Comparison of ENCODE assay signal across 1 cellular context in the genomic region with DNA sequence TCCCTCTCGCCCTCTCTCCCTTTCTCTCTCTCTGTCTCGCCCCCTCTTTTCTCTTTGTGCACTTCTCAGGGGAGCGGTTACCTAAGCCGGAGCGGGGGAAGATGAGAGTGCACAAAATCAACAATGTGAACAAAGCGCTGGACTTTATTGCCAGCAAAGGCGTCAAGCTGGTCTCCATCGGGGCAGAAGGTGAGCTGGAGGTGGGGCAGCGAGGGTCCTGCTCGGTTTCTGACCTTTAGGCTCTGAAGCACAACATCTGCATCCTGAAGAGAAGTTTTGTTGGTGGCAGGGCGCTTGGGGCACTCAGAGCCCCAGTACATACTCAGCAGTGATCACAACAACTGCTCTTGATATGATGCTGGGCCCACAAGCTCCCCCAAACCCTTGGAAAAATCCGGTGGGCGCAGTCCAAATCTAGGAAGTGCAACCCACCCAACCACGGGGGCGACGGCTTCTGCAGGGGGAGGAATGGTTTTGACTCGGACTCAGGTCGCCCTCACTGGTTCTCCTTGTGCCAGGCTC.
TF ChIP-seq lines count a peak whose summit lies in the region.

No MANE protein-coding gene starts in this region.

TF ChIP-seq in HepG2, 621 proteins besides CTCF, POLR2A, EP300 and RAD21 (continued from another document and continues in another):
- TF ChIP-seq, protein P1, sequence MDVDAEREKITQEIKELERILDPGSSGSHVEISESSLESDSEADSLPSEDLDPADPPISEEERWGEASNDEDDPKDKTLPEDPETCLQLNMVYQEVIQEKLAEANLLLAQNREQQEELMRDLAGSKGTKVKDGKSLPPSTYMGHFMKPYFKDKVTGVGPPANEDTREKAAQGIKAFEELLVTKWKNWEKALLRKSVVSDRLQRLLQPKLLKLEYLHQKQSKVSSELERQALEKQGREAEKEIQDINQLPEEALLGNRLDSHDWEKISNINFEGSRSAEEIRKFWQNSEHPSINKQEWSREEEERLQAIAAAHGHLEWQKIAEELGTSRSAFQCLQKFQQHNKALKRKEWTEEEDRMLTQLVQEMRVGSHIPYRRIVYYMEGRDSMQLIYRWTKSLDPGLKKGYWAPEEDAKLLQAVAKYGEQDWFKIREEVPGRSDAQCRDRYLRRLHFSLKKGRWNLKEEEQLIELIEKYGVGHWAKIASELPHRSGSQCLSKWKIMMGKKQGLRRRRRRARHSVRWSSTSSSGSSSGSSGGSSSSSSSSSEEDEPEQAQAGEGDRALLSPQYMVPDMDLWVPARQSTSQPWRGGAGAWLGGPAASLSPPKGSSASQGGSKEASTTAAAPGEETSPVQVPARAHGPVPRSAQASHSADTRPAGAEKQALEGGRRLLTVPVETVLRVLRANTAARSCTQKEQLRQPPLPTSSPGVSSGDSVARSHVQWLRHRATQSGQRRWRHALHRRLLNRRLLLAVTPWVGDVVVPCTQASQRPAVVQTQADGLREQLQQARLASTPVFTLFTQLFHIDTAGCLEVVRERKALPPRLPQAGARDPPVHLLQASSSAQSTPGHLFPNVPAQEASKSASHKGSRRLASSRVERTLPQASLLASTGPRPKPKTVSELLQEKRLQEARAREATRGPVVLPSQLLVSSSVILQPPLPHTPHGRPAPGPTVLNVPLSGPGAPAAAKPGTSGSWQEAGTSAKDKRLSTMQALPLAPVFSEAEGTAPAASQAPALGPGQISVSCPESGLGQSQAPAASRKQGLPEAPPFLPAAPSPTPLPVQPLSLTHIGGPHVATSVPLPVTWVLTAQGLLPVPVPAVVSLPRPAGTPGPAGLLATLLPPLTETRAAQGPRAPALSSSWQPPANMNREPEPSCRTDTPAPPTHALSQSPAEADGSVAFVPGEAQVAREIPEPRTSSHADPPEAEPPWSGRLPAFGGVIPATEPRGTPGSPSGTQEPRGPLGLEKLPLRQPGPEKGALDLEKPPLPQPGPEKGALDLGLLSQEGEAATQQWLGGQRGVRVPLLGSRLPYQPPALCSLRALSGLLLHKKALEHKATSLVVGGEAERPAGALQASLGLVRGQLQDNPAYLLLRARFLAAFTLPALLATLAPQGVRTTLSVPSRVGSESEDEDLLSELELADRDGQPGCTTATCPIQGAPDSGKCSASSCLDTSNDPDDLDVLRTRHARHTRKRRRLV (CRISPR knock-in tag; IDR thresholded peaks at IDR 0.05), result no peak
- TF ChIP-seq ZMYM4 (CRISPR knock-in tag; IDR thresholded peaks at IDR 0.05) (0 out of 2 replicates have a peak, but pooled peaks have one; percentile 6), BCL6 (CRISPR knock-in tag; IDR thresholded peaks at IDR 0.05) (peak; percentile 50), SAP130 (CRISPR knock-in tag; IDR thresholded peaks at IDR 0.05; ENCODE audit: low read depth) (peak; percentile 14; the same call in 1 of the 2 replicates), TCF7 (IDR thresholded peaks at IDR 0.05; ENCODE audit: low read depth) (peak; percentile 78), FLYWCH1 (CRISPR knock-in tag; IDR thresholded peaks at IDR 0.05) (0 out of 2 replicates have a peak, but pooled peaks have one; percentile 73), FOXJ3 (CRISPR knock-in tag; IDR thresholded peaks at IDR 0.05; ENCODE audit: borderline replicate concordance) (no peak), ZNF776 (CRISPR knock-in tag; IDR thresholded peaks at IDR 0.05) (peak; percentile 55; the same call in 1 of the 2 replicates), ZNF235 (CRISPR knock-in tag; IDR thresholded peaks at IDR 0.05; ENCODE audit: borderline replicate concordance) (0 out of 2 replicates have a peak, but pooled peaks have one; percentile 53), MEF2D (CRISPR knock-in tag; IDR thresholded peaks at IDR 0.05) (0 out of 2 replicates have a peak, but pooled peaks have one; percentile 14), ZFAT (CRISPR knock-in tag; conservative IDR thresholded peaks at IDR 0.05) (no peak), FOSL2 (CRISPR knock-in tag; IDR thresholded peaks at IDR 0.05) (peak; percentile 46), ZFP36L1 (CRISPR knock-in tag; IDR thresholded peaks at IDR 0.05) (no peak), REPIN1 (CRISPR knock-in tag; IDR thresholded peaks at IDR 0.05; ENCODE audit: borderline replicate concordance, low read depth) (0 out of 2 replicates have a peak, but pooled peaks have one; percentile 22), SIX1 (CRISPR knock-in tag; IDR thresholded peaks at IDR 0.05; ENCODE audit: borderline replicate concordance) (peak; percentile 45; the same call in 1 of the 2 replicates), TBX2 (CRISPR knock-in tag; IDR thresholded peaks at IDR 0.05; ENCODE audit: borderline replicate concordance) (peak; percentile 81; the same call in 1 of the 2 replicates), SP4 (CRISPR knock-in tag; IDR thresholded peaks at IDR 0.05) (peak; percentile 15), NR2F1 (CRISPR knock-in tag; IDR thresholded peaks at IDR 0.05) (peak in 1 of 2 experiments; percentile 29; a peak in 1 of 4 replicates), ZNF652 (CRISPR knock-in tag; IDR thresholded peaks at IDR 0.05; ENCODE audit: borderline replicate concordance, low read depth) (peak; percentile 5; the same call in 1 of the 2 replicates), NR2F6 (IDR thresholded peaks at IDR 0.05) (peak; percentile 80; the same call in 1 of the 2 replicates), NR2F6 (CRISPR knock-in tag; IDR thresholded peaks at IDR 0.05) (peak; percentile 78), HIVEP1 (CRISPR knock-in tag; IDR thresholded peaks at IDR 0.05) (no peak; the same call in none of the 2 replicates), ZNF383 (CRISPR knock-in tag; IDR thresholded peaks at IDR 0.05; ENCODE audit: borderline replicate concordance) (peak; percentile 33; the same call in 1 of the 2 replicates), FOXP1 (IDR thresholded peaks at IDR 0.05) (no peak), FOXP1 (CRISPR knock-in tag; IDR thresholded peaks at IDR 0.05) (peak; percentile 24; the same call in 1 of the 2 replicates), ZNF790 (CRISPR knock-in tag; IDR thresholded peaks at IDR 0.05; ENCODE audit: borderline replicate concordance) (peak; percentile 53; the same call in 1 of the 2 replicates), SMAD9 (CRISPR knock-in tag; IDR thresholded peaks at IDR 0.05) (no peak), XRCC5 (optimal IDR thresholded peaks at IDR 0.05; ENCODE audit: low read length) (peak; percentile 14), HNF4A (CRISPR knock-in tag; IDR thresholded peaks at IDR 0.05) (peak; percentile 41; the same call in 1 of the 2 replicates), ZNF44 (CRISPR knock-in tag; IDR thresholded peaks at IDR 0.05) (0 out of 2 replicates have a peak, but pooled peaks have one; percentile 23), ZNF564 (CRISPR knock-in tag; IDR thresholded peaks at IDR 0.05) (peak; percentile 32; the same call in 1 of the 2 replicates), MAZ (IDR thresholded peaks at IDR 0.05; ENCODE audit: borderline replicate concordance, low read depth, low read length) (0 out of 2 replicates have a peak, but pooled peaks have one; percentile 28), MAZ (CRISPR knock-in tag; IDR thresholded peaks at IDR 0.05; ENCODE audit: low read depth) (no peak; the same call in 1 of the 2 replicates)
- TF ChIP-seq, protein P2, sequence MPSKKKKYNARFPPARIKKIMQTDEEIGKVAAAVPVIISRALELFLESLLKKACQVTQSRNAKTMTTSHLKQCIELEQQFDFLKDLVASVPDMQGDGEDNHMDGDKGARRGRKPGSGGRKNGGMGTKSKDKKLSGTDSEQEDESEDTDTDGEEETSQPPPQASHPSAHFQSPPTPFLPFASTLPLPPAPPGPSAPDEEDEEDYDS (CRISPR knock-in tag; IDR thresholded peaks at IDR 0.05), result 0 out of 2 replicates have a peak, but pooled peaks have one; percentile 4
- TF ChIP-seq, protein P3, sequence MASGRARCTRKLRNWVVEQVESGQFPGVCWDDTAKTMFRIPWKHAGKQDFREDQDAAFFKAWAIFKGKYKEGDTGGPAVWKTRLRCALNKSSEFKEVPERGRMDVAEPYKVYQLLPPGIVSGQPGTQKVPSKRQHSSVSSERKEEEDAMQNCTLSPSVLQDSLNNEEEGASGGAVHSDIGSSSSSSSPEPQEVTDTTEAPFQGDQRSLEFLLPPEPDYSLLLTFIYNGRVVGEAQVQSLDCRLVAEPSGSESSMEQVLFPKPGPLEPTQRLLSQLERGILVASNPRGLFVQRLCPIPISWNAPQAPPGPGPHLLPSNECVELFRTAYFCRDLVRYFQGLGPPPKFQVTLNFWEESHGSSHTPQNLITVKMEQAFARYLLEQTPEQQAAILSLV (CRISPR knock-in tag; IDR thresholded peaks at IDR 0.05; ENCODE audit: borderline replicate concordance), result peak; percentile 27; the same call in 1 of the 2 replicates
- TF ChIP-seq, protein P4, sequence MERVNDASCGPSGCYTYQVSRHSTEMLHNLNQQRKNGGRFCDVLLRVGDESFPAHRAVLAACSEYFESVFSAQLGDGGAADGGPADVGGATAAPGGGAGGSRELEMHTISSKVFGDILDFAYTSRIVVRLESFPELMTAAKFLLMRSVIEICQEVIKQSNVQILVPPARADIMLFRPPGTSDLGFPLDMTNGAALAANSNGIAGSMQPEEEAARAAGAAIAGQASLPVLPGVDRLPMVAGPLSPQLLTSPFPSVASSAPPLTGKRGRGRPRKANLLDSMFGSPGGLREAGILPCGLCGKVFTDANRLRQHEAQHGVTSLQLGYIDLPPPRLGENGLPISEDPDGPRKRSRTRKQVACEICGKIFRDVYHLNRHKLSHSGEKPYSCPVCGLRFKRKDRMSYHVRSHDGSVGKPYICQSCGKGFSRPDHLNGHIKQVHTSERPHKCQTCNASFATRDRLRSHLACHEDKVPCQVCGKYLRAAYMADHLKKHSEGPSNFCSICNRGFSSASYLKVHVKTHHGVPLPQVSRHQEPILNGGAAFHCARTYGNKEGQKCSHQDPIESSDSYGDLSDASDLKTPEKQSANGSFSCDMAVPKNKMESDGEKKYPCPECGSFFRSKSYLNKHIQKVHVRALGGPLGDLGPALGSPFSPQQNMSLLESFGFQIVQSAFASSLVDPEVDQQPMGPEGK (CRISPR knock-in tag; IDR thresholded peaks at IDR 0.05), result peak; percentile 67
- TF ChIP-seq, protein P5, sequence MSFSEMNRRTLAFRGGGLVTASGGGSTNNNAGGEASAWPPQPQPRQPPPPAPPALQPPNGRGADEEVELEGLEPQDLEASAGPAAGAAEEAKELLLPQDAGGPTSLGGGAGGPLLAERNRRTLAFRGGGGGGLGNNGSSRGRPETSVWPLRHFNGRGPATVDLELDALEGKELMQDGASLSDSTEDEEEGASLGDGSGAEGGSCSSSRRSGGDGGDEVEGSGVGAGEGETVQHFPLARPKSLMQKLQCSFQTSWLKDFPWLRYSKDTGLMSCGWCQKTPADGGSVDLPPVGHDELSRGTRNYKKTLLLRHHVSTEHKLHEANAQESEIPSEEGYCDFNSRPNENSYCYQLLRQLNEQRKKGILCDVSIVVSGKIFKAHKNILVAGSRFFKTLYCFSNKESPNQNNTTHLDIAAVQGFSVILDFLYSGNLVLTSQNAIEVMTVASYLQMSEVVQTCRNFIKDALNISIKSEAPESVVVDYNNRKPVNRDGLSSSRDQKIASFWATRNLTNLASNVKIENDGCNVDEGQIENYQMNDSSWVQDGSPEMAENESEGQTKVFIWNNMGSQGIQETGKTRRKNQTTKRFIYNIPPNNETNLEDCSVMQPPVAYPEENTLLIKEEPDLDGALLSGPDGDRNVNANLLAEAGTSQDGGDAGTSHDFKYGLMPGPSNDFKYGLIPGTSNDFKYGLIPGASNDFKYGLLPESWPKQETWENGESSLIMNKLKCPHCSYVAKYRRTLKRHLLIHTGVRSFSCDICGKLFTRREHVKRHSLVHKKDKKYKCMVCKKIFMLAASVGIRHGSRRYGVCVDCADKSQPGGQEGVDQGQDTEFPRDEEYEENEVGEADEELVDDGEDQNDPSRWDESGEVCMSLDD (CRISPR knock-in tag; IDR thresholded peaks at IDR 0.05; ENCODE audit: borderline replicate concordance), result peak; percentile 43; the same call in 1 of the 2 replicates
- TF ChIP-seq, protein P6, sequence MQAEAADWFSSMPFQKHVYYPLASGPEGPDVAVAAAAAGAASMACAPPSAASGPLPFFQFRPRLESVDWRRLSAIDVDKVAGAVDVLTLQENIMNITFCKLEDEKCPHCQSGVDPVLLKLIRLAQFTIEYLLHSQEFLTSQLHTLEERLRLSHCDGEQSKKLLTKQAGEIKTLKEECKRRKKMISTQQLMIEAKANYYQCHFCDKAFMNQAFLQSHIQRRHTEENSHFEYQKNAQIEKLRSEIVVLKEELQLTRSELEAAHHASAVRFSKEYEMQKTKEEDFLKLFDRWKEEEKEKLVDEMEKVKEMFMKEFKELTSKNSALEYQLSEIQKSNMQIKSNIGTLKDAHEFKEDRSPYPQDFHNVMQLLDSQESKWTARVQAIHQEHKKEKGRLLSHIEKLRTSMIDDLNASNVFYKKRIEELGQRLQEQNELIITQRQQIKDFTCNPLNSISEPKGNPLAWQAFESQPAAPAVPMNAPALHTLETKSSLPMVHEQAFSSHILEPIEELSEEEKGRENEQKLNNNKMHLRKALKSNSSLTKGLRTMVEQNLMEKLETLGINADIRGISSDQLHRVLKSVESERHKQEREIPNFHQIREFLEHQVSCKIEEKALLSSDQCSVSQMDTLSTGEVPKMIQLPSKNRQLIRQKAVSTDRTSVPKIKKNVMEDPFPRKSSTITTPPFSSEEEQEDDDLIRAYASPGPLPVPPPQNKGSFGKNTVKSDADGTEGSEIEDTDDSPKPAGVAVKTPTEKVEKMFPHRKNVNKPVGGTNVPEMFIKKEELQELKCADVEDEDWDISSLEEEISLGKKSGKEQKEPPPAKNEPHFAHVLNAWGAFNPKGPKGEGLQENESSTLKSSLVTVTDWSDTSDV (CRISPR knock-in tag; IDR thresholded peaks at IDR 0.05), result 0 out of 2 replicates have a peak, but pooled peaks have one; percentile 72
- TF ChIP-seq, protein P7, sequence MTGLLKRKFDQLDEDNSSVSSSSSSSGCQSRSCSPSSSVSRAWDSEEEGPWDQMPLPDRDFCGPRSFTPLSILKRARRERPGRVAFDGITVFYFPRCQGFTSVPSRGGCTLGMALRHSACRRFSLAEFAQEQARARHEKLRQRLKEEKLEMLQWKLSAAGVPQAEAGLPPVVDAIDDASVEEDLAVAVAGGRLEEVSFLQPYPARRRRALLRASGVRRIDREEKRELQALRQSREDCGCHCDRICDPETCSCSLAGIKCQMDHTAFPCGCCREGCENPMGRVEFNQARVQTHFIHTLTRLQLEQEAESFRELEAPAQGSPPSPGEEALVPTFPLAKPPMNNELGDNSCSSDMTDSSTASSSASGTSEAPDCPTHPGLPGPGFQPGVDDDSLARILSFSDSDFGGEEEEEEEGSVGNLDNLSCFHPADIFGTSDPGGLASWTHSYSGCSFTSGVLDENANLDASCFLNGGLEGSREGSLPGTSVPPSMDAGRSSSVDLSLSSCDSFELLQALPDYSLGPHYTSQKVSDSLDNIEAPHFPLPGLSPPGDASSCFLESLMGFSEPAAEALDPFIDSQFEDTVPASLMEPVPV (CRISPR knock-in tag; IDR thresholded peaks at IDR 0.05), result 0 out of 2 replicates have a peak, but pooled peaks have one; percentile 14
- TF ChIP-seq, protein P8, sequence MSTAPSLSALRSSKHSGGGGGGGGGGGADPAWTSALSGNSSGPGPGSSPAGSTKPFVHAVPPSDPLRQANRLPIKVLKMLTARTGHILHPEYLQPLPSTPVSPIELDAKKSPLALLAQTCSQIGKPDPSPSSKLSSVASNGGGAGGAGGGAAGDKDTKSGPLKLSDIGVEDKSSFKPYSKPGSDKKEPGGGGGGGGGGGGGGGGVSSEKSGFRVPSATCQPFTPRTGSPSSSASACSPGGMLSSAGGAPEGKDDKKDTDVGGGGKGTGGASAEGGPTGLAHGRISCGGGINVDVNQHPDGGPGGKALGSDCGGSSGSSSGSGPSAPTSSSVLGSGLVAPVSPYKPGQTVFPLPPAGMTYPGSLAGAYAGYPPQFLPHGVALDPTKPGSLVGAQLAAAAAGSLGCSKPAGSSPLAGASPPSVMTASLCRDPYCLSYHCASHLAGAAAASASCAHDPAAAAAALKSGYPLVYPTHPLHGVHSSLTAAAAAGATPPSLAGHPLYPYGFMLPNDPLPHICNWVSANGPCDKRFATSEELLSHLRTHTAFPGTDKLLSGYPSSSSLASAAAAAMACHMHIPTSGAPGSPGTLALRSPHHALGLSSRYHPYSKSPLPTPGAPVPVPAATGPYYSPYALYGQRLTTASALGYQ (CRISPR knock-in tag; IDR thresholded peaks at IDR 0.05), result peak; percentile 13; the same call in 1 of the 2 replicates
